16 cellular contexts compared by ENCODE assay signal in the genomic region with DNA sequence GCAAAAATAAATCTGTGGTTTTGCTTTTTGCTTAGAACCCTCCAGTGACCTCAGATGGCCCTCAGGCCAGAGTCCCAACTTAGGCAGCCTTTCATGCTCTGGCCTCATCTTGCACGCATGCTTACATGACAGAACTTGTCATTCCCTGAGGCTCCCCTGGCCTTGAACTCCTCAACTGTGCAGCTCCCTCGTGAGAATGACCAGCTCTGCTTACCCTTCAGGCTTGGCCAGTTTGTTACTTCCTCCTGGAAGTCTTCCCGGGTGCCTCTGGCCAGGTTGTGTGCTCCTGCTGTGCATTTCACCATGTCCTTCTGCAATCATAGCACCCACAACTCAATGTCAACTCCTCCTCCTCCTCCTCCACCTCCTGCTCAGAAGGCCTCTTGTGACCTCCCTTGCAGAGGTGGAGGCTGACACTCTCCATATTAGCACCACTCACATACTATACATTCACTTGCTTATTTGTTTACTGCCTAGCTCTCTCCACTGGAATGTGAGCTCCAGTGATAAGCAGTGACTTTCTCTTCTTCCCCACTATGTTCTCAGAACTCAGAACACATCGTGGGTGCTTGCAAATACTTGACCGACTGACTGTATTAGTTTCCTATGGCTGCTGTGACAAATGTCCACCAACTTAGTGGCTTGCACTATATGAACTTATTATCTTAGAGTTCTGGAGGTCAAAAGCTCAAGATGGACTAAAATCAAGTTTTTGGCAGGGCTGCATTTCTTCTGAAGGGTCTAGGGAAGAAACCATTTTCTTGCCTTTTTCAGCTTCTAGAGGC. TPM values are rescaled to one million over a fixed set of nuclear protein-coding genes. Genes with fewer than 3 reads are reported as not detected.
DNase-seq lines count a peak whose midpoint lies in the region; ATAC-seq, FAIRE-seq and TF ChIP-seq lines count a peak whose summit lies in the region.
"Had no signal": no experiment of that assay in that cellular context is flagged by ENCODE, and none has a peak within 500 bp of the region (broad histone marks: within the 10 kb centered on the region; RNA-seq: fewer than 3 reads in every experiment).

No MANE protein-coding gene starts in this region.

- TF ChIP-seq CTCF in activated CD8-positive, alpha-beta T cell treated with anti-CD3 and anti-CD28 coated beads for 36 hours (IDR thresholded peaks at IDR 0.05): no peak
- TF ChIP-seq CTCF in foreskin keratinocyte (conservative IDR thresholded peaks at IDR 0.05) (no peak), gastrocnemius medialis (IDR thresholded peaks at IDR 0.05 in 4 of 5, conservative IDR thresholded peaks at IDR 0.05 in 1 of 5) (no peak)

- H3K27me3 Mint-ChIP-seq in activated CD8-positive, alpha-beta T cell treated with anti-CD3 and anti-CD28 coated beads for 36 hours: no peaks in the 10 kb centered on the region

- no peak for ATAC-seq in activated CD8-positive, alpha-beta T cell treated with anti-CD3 and anti-CD28 coated beads for 36 hours
- ATAC-seq in foreskin keratinocyte (peak; percentile 35), gastrocnemius medialis (peak in 1 of 2 donors; percentile 34), sciatic nerve (no peak)

- peaks cover 51% of the 10 kb centered on the region for H3K36me3 Mint-ChIP-seq in activated CD8-positive, alpha-beta T cell treated with anti-CD3 and anti-CD28 coated beads for 36 hours (ENCODE audit: low read depth)

- peak overlapping the region; percentile 27 for H3K27ac Mint-ChIP-seq in activated CD8-positive, alpha-beta T cell treated with anti-CD3 and anti-CD28 coated beads for 36 hours
- H3K27ac Mint-ChIP-seq: activated naive CD4-positive, alpha-beta T cell treated with anti-CD3 and anti-CD28 coated beads for 36 hours had no signal

- no peak for FAIRE-seq in small intestine (lab: Jason Lieb, UNC)

- peak; percentile 25 for DNase-seq in activated effector memory CD4-positive, alpha-beta T cell treated with anti-CD3 and anti-CD28 coated beads, Interleukin-2, amount 50 U/mL, for 16 hours
- DNase-seq in activated effector memory CD4-positive, alpha-beta T cell treated with Interleukin-2 at 50 U/mL for 16 hours: no peak
- DNase-seq in activated CD8-positive, alpha-beta T cell treated with anti-CD3 and anti-CD28 coated beads for 36 hours: no peak
- peak in 1 of 2 donors; percentile 44 for DNase-seq in foreskin keratinocyte
- DNase-seq in gastrocnemius medialis: peak in 1 of 2 donors; percentile 72
- DNase-seq in sciatic nerve (ENCODE audit: low spot score): no peak
- no peak for DNase-seq in DMS153 (lab: John Stamatoyannopoulos, UW)
- no peak for DNase-seq in small intestine
- DNase-seq: activated CD4-positive, alpha-beta T cell treated with anti-CD3 and anti-CD28 coated beads for 48 hours; activated naive CD4-positive, alpha-beta T cell treated with anti-CD3 and anti-CD28 coated beads for 36 hours; Kasumi-1; mesenchymal stem cell; NCI-H2171; stimulated activated CD4-positive, alpha-beta T cell treated with anti-CD3 and anti-CD28 coated beads, Interleukin-2, amount 100 ng/mL, for 24 hours had no signal

- CTCF ChIA-PET in activated CD8-positive, alpha-beta T cell treated with anti-CD3 and anti-CD28 coated beads for 36 hours (lab: Charles Lee): interaction anchor here (1.7 to 4.5 kb wide), 3 partner anchors 15 to 72 kb away, joined by 3 to 35 read pairs (median 9); no protein-coding TSS in a partner anchor

- H3K4me3 Mint-ChIP-seq in activated CD8-positive, alpha-beta T cell treated with anti-CD3 and anti-CD28 coated beads for 36 hours: no peak overlapping the region
- H3K4me3 Mint-ChIP-seq: activated naive CD4-positive, alpha-beta T cell treated with anti-CD3 and anti-CD28 coated beads for 36 hours had no signal

- intact Hi-C loops in activated CD8-positive, alpha-beta T cell treated with anti-CD3 and anti-CD28 coated beads for 36 hours (cut with micrococcal nuclease): no loop called here
- intact Hi-C loops in gastrocnemius medialis (cut with DNase I; ENCODE audit: low total_unique reads): no loop called here
- intact Hi-C loops in sciatic nerve (cut with DNase I): no loop called here

- H3K4me1 ChIP-seq in foreskin keratinocyte (no peaks in the 10 kb centered on the region), gastrocnemius medialis (peaks cover 56 to 73% of the 10 kb centered on the region in 2 donors), small intestine (ENCODE audit: control insufficient read depth in 2 of 2, insufficient read depth in 1 of 2, low read depth in 1 of 2, low read length in 1 of 2) (peaks cover 0 to 5% of the 10 kb centered on the region in 2 donors)

- WGBS in small intestine, 3 donors: 68 to 74% (median 72%) methylated on average over 5 of the region's 5 CpGs

- in situ Hi-C loops in gastrocnemius medialis (cut with MboI; ENCODE audit: low sequenced_read_pairs in 4 of 4): no loop called here

- TF ChIP-seq POLR2A in gastrocnemius medialis (IDR thresholded peaks at IDR 0.05): no peak

- no peak overlapping the region for H3K27ac ChIP-seq in foreskin keratinocyte
- H3K27ac ChIP-seq in gastrocnemius medialis: peak overlapping the region; percentile 82 to 87 (median 86)
- H3K27ac ChIP-seq in small intestine (ENCODE audit: low read depth in 1 of 2, low read length in 1 of 2): no peak overlapping the region
- H3K27ac ChIP-seq: esophagus muscularis mucosa had no signal

- H3K4me3 ChIP-seq in gastrocnemius medialis (no peak overlapping the region), small intestine (ENCODE audit: low read depth in 1 of 2, low read length in 2 of 2) (no peak overlapping the region)
- H3K4me3 ChIP-seq: esophagus muscularis mucosa had no signal

- POLR2A ChIA-PET in activated CD8-positive, alpha-beta T cell treated with anti-CD3 and anti-CD28 coated beads for 36 hours (lab: Charles Lee): no interaction called here

- H3K9me3 Mint-ChIP-seq in activated CD8-positive, alpha-beta T cell treated with anti-CD3 and anti-CD28 coated beads for 36 hours: no peaks in the 10 kb centered on the region
- H3K9me3 Mint-ChIP-seq: activated naive CD4-positive, alpha-beta T cell treated with anti-CD3 and anti-CD28 coated beads for 36 hours had no signal

- H3K36me3 ChIP-seq in gastrocnemius medialis (no peaks in the 10 kb centered on the region), small intestine (ENCODE audit: control insufficient read depth in 2 of 2, insufficient read depth in 2 of 2, low read length in 2 of 2) (no peaks in the 10 kb centered on the region)

- H3K27me3 ChIP-seq in foreskin keratinocyte: no peaks in the 10 kb centered on the region
- H3K27me3 ChIP-seq in gastrocnemius medialis: no peaks in the 10 kb centered on the region
- no peaks in the 10 kb centered on the region for H3K27me3 ChIP-seq in small intestine (ENCODE audit: control insufficient read depth in 2 of 2, insufficient read depth in 2 of 2, low read length in 2 of 2)
- H3K27me3 ChIP-seq: esophagus muscularis mucosa had no signal

- peaks cover 68% of the 10 kb centered on the region for H3K4me1 Mint-ChIP-seq in activated CD8-positive, alpha-beta T cell treated with anti-CD3 and anti-CD28 coated beads for 36 hours (ENCODE audit: low read depth)

- H3K9me3 ChIP-seq in gastrocnemius medialis (no peaks in the 10 kb centered on the region), small intestine (ENCODE audit: control insufficient read depth, low read depth) (no peaks in the 10 kb centered on the region)
- H3K9me3 ChIP-seq: esophagus muscularis mucosa had no signal

RNA-seq across cellular contexts. Expression of a gene that starts 41.9 kb away (rescaled TPM):
- total RNA-seq in activated CD8-positive, alpha-beta T cell treated with anti-CD3 and anti-CD28 coated beads for 36 hours: 10 to 100 TPM; 66.4 to 67.9 TPM
- total RNA-seq in foreskin keratinocyte (0.04 TPM in 1 of 2 replicates, not detected in the other), gastrocnemius medialis (10 to 100 TPM in 1 of 4 donors, 1 to 10 TPM in 3; 6.0 to 14.8 (median 7.5) TPM), sciatic nerve (12.2 TPM)
- polyA plus RNA-seq in foreskin keratinocyte (0.02 and 0.03 TPM in 2 replicates), small intestine (10 to 100 TPM in 1 of 3 donors, 1 to 10 TPM in 2; 2.0 to 14.1 (median 9.1) TPM)
- polyA plus RNA-seq: AG04450 had no signal

RNA-seq across cellular contexts. Expression of a gene that starts 49.9 kb away (rescaled TPM):
- total RNA-seq in activated CD8-positive, alpha-beta T cell treated with anti-CD3 and anti-CD28 coated beads for 36 hours: 10 to 100 TPM; 14.8 to 15.4 TPM
- total RNA-seq in foreskin keratinocyte (125 TPM in 2 replicates), gastrocnemius medialis (10 to 100 TPM in 3 of 4 donors, 1 to 10 TPM in 1; 9.2 to 15.7 (median 11.7) TPM), sciatic nerve (102 TPM)
- polyA plus RNA-seq in foreskin keratinocyte (71.4 and 86.1 TPM in 2 replicates), small intestine (10 to 100 TPM in 1 of 3 donors, 1 to 10 TPM in 2; 8.1 to 54.1 (median 8.6) TPM)

Comparison
In these comparisons a context has a peak if more than half of its experiments do, and no peak if none do; other contexts are left out.
1. H3K27ac ChIP-seq: peak in gastrocnemius medialis (4 of 4); none in foreskin keratinocyte (single experiment) and small intestine (0 of 2).